ENCODE assay signal across 19 cellular contexts in genomic region chr16:23578096-23578830, GRCh38. TPM values are rescaled to one million over a fixed set of nuclear protein-coding genes. Genes with fewer than 3 reads are reported as not detected.
DNase-seq lines count a peak whose midpoint lies in the region; ATAC-seq, FAIRE-seq and TF ChIP-seq lines count a peak whose summit lies in the region.
"Had no signal": no experiment of that assay in that cellular context is flagged by ENCODE, and none has a peak within 500 bp of the region (broad histone marks: within the 10 kb centered on the region; RNA-seq: fewer than 3 reads in every experiment).

No MANE protein-coding gene starts in this region.

- no peaks in the 10 kb centered on the region for H3K79me2 ChIP-seq in K562 (ENCODE audit: control insufficient read depth, insufficient read depth, low read length)

- no peak for TF ChIP-seq RAD21 in K562 (CRISPR knock-in tag; conservative IDR thresholded peaks at IDR 0.05 in 1 of 2, IDR thresholded peaks at IDR 0.05 in 1 of 2)

- TF ChIP-seq EP300 in K562 (IDR thresholded peaks at IDR 0.05; ENCODE audit: low read length) = no peak

- no peak overlapping the region for H3K4me3 ChIP-seq in K562
- H3K4me3 ChIP-seq: BLaER1 treated with 17β-estradiol and CSF1 and Interleukin-3, amounts not matched to agents 10 nM and 100 nM; gastroesophageal sphincter; spleen had no signal

- no peaks in the 10 kb centered on the region; a peak in 1 of 5 replicates for H3K4me1 ChIP-seq in K562 (replicated peaks in 1 of 2; ENCODE audit: control insufficient read depth in 2 of 2, insufficient read depth in 2 of 2, low read length in 2 of 2)
- H3K4me1 ChIP-seq: gastroesophageal sphincter had no signal

- H3K9me3 Mint-ChIP-seq in HFFc6 = no peaks in the 10 kb centered on the region
- H3K9me3 Mint-ChIP-seq: IgD-negative memory B cell, immature natural killer cell had no signal

- no TSS peak for BruUV-seq in K562 (replicated peaks; lab: Mats Ljungman, UMichigan)

- no peak overlapping the region for H3K4me3 Mint-ChIP-seq in HFFc6
- H3K4me3 Mint-ChIP-seq: IgD-negative memory B cell, immature natural killer cell had no signal

- WGBS in K562 (ENCODE audit: insufficient coverage, low coverage, missing lambda C conversion rate) = 61% methylated on average over 5 of the region's 5 CpGs

- no peaks in the 10 kb centered on the region; the same call in 1 of the 2 replicates for H3K27me3 Mint-ChIP-seq in HFFc6 (ENCODE audit: insufficient read depth)
- H3K27me3 Mint-ChIP-seq: IgD-negative memory B cell had no signal

- POLR2A ChIA-PET in K562 (lab: Yijun Ruan, JAX) = interaction anchor here (1.4 kb wide), 2 partner anchors 9 to 24 kb away, joined by 3 to 4 read pairs; no protein-coding TSS in a partner anchor

- H3K9ac ChIP-seq in K562 (ENCODE audit: insufficient read depth in 1 of 2, low read depth in 2 of 2, low read length in 2 of 2) = no peak overlapping the region
- H3K9ac ChIP-seq: BLaER1 treated with 17β-estradiol and CSF1 and Interleukin-3, amounts not matched to agents 10 nM and 100 nM had no signal

- CTCF ChIA-PET in K562 (lab: Yijun Ruan, JAX; ENCODE audit: low intra/inter-chr PET ratio) = no interaction called here

- in situ Hi-C loops in K562 (cut with MboI) = no loop called here

- H3K9me1 ChIP-seq in K562 (ENCODE audit: control insufficient read depth, insufficient read depth, low read length) = no peaks in the 10 kb centered on the region

- H2AFZ ChIP-seq in K562 (ENCODE audit: low read depth, low read length) = no peak overlapping the region

- DNase-seq in Ammon's horn (ENCODE audit: low spot score) (peak; percentile 28), HFFc6 (no peak), K562 (ENCODE audit: extremely low read depth in 1 of 4, low spot score in 3 of 4) (no peak), lung microvascular endothelial cell (ENCODE audit: low read depth in 2 of 2) (peak; percentile 85 to 86), HUDEP-2 (lab: John Stamatoyannopoulos, UW; ENCODE audit: unreplicated experiment in 76 of 76) (no peak)
- DNase-seq: activated naive CD4-positive, alpha-beta T cell; DMS79 treated with DMSO at 0.1 percent for 48 hours; effector CD4-positive, alpha-beta T cell; immature natural killer cell; midbrain; NCI-H1105 treated with DMSO at 0.1 percent for 48 hours; NCI-H2227 treated with DMSO at 0.1 percent for 48 hours; spleen; stimulated activated naive CD4-positive, alpha-beta T cell treated with Interleukin-2 at 50 U/mL for 16 hours had no signal

- peak overlapping the region; percentile 44; the same call in 1 of the 2 replicates for H3K27ac Mint-ChIP-seq in HFFc6
- H3K27ac Mint-ChIP-seq: immature natural killer cell had no signal

- intact Hi-C loops in K562 (cut with micrococcal nuclease) = no loop called here

- peaks cover 13% of the 10 kb centered on the region; the same call in 1 of the 2 replicates for H3K36me3 Mint-ChIP-seq in HFFc6 (ENCODE audit: low read depth)
- H3K36me3 Mint-ChIP-seq: IgD-negative memory B cell had no signal

- H4K20me1 ChIP-seq in K562 (replicated peaks; ENCODE audit: control insufficient read depth, insufficient read depth, low read length) = no peaks in the 10 kb centered on the region; the same call in 1 of the 2 replicates

- no peak for TF ChIP-seq POLR2A in K562 (conservative IDR thresholded peaks at IDR 0.05)

- no peak for TF ChIP-seq CTCF in HFFc6 (IDR thresholded peaks at IDR 0.05)
- TF ChIP-seq CTCF in K562 (IDR thresholded peaks at IDR 0.05 in 2 of 3, conservative IDR thresholded peaks at IDR 0.05 in 1 of 3; ENCODE audit: insufficient read depth in 2 of 3, low read depth in 1 of 3, low read length in 3 of 3) = no peak

- no peak overlapping the region for H3K27ac ChIP-seq in K562 (ENCODE audit: extremely low read depth, low read depth, low read length)
- H3K27ac ChIP-seq: BLaER1 treated with 17β-estradiol and CSF1 and Interleukin-3, amounts not matched to agents 10 nM and 100 nM; spleen had no signal

- ATAC-seq in K562 (no peak), HG02798 (IDR thresholded peaks at IDR 0.05; ENCODE audit: poor library complexity, unreplicated experiment) (no peak), HG02571 (IDR thresholded peaks at IDR 0.05; ENCODE audit: unreplicated experiment) (no peak)
- ATAC-seq: gastroesophageal sphincter had no signal

- no peak overlapping the region for H3K4me2 ChIP-seq in K562 (ENCODE audit: insufficient read depth, low read length)
- H3K4me2 ChIP-seq: BLaER1 treated with 17β-estradiol and CSF1 and Interleukin-3, amounts not matched to agents 10 nM and 100 nM had no signal

- no peak for FAIRE-seq in K562 (lab: Jason Lieb, UNC)

- peaks cover 53% of the 10 kb centered on the region for H3K36me3 ChIP-seq in K562 (ENCODE audit: control insufficient read depth, insufficient read depth, low read length)

- no peaks in the 10 kb centered on the region; the same call in 1 of the 2 replicates for H3K4me1 Mint-ChIP-seq in HFFc6 (ENCODE audit: low read depth)
- H3K4me1 Mint-ChIP-seq: IgD-negative memory B cell, immature natural killer cell had no signal

- no peaks in the 10 kb centered on the region for H3K27me3 ChIP-seq in K562 (ENCODE audit: control insufficient read depth in 2 of 2, insufficient read depth in 2 of 2, low read length in 2 of 2)
- H3K27me3 ChIP-seq: BLaER1 treated with 17β-estradiol and CSF1 and Interleukin-3, amounts not matched to agents 10 nM and 100 nM; gastroesophageal sphincter; spleen had no signal

- H3K9me3 ChIP-seq in K562 (replicated peaks; ENCODE audit: control insufficient read depth, insufficient read depth, low read depth, low read length) = no peaks in the 10 kb centered on the region
- H3K9me3 ChIP-seq: BLaER1 treated with 17β-estradiol and CSF1 and Interleukin-3, amounts not matched to agents 10 nM and 100 nM; gastroesophageal sphincter; spleen had no signal

RNA-seq across cellular contexts. Expression of gene NDUFAB1, which starts 17.9 kb away (rescaled TPM):
- 100 to 1,000 TPM in 1 of 6 experiments, 10 to 100 TPM in 5; 79.4 to 101 (median 89.0) TPM for total RNA-seq in HFFc6 (2021; fragmentation: NEBNext Ultra II Directional; extraction: Animal tissue kit (Norgen Biotek cat#: 25700))
- 39.9 and 62.7 TPM in 2 replicates for total RNA-seq in K562 (2011; cell fraction: chromatin; rRNA removed; ENCODE audit: low replicate concordance)
- total RNA-seq in K562 (2011; cell fraction: nucleolus; rRNA removed) = 38.2 and 39.7 TPM in 2 replicates
- 52.5 and 65.8 TPM in 2 replicates for total RNA-seq in K562 (2011; cell fraction: nucleoplasm; rRNA removed)
- 355 and 382 TPM in 2 replicates for total RNA-seq in K562 (2014; rRNA removed)
- 234 and 245 TPM in 2 replicates for total RNA-seq in K562 (2014; rRNA removed; fragmentation: Illumina TruSeq; extraction: Trizol)
- total RNA-seq in K562 (2015; rRNA removed; fragmentation: Illumina TruSeq; extraction: Trizol) = 215 and 235 TPM in 2 replicates
- 238 and 260 TPM in 2 replicates for total RNA-seq in K562 (2021)
- 246 and 317 TPM in 2 replicates for polyA plus RNA-seq in K562 (2011; rRNA removed)
- 350 and 532 TPM in 2 replicates for polyA plus RNA-seq in K562 (2011; cell fraction: cytosol; rRNA removed)
- polyA plus RNA-seq in K562 (2011; cell fraction: nucleus; rRNA removed) = 78.8 and 89.0 TPM in 2 replicates
- 168 and 302 TPM in 2 replicates for polyA plus RNA-seq in K562 (2012)
- polyA plus RNA-seq in K562 (2014; fragmentation: Illumina TruSeq; extraction: Trizol) = 143 and 182 TPM in 2 replicates
- polyA plus RNA-seq in K562 (2014; fragmentation: Nextera tagmentation; extraction: Ambion mirVana) = 100 to 1,000 TPM; 123 to 240 TPM
- 481 and 558 TPM in 2 replicates for polyA plus RNA-seq in K562 (2014; rRNA removed)
- 77.6 and 92.4 TPM in 2 replicates for polyA minus RNA-seq in K562 (2011; rRNA and poly(A)+ RNA removed)
- 86.8 and 89.9 TPM in 2 replicates for polyA minus RNA-seq in K562 (2011; cell fraction: cytosol; rRNA and poly(A)+ RNA removed)
- 16.8 and 23.7 TPM in 2 replicates for polyA minus RNA-seq in K562 (2011; cell fraction: nucleus; rRNA and poly(A)+ RNA removed)
- total RNA-seq in lung microvascular endothelial cell = 155 and 164 TPM in 2 replicates

RNA-seq across cellular contexts. Expression of gene UBFD1, which starts 20.7 kb away (rescaled TPM):
- 100 to 1,000 TPM in 3 of 6 experiments, 10 to 100 TPM in 3; 94.1 to 130 (median 99.2) TPM for total RNA-seq in HFFc6 (2021; fragmentation: NEBNext Ultra II Directional; extraction: Animal tissue kit (Norgen Biotek cat#: 25700))
- total RNA-seq in K562 (2011; cell fraction: chromatin; rRNA removed; ENCODE audit: low replicate concordance) = 119 and 132 TPM in 2 replicates
- total RNA-seq in K562 (2011; cell fraction: nucleolus; rRNA removed) = 81.9 and 104 TPM in 2 replicates
- 134 and 172 TPM in 2 replicates for total RNA-seq in K562 (2011; cell fraction: nucleoplasm; rRNA removed)
- total RNA-seq in K562 (2014; rRNA removed) = 66.2 and 91.7 TPM in 2 replicates
- 31.0 and 34.6 TPM in 2 replicates for total RNA-seq in K562 (2014; rRNA removed; fragmentation: Illumina TruSeq; extraction: Trizol)
- total RNA-seq in K562 (2015; rRNA removed; fragmentation: Illumina TruSeq; extraction: Trizol) = 25.5 and 26.3 TPM in 2 replicates
- total RNA-seq in K562 (2021) = 65.6 and 68.1 TPM in 2 replicates
- polyA plus RNA-seq in K562 (2011; rRNA removed) = 51.3 and 53.2 TPM in 2 replicates
- 45.2 and 62.5 TPM in 2 replicates for polyA plus RNA-seq in K562 (2011; cell fraction: cytosol; rRNA removed)
- polyA plus RNA-seq in K562 (2011; cell fraction: nucleus; rRNA removed) = 77.7 and 83.6 TPM in 2 replicates
- polyA plus RNA-seq in K562 (2012) = 29.3 and 42.1 TPM in 2 replicates
- 29.0 and 34.0 TPM in 2 replicates for polyA plus RNA-seq in K562 (2014; fragmentation: Illumina TruSeq; extraction: Trizol)
- 10 to 100 TPM; 10.7 to 11.0 TPM for polyA plus RNA-seq in K562 (2014; fragmentation: Nextera tagmentation; extraction: Ambion mirVana)
- 47.9 and 58.8 TPM in 2 replicates for polyA plus RNA-seq in K562 (2014; rRNA removed)
- polyA minus RNA-seq in K562 (2011; rRNA and poly(A)+ RNA removed) = 44.9 and 47.1 TPM in 2 replicates
- polyA minus RNA-seq in K562 (2011; cell fraction: cytosol; rRNA and poly(A)+ RNA removed) = 22.3 and 28.6 TPM in 2 replicates
- 43.6 and 61.6 TPM in 2 replicates for polyA minus RNA-seq in K562 (2011; cell fraction: nucleus; rRNA and poly(A)+ RNA removed)
- total RNA-seq in lung microvascular endothelial cell = 39.7 and 68.5 TPM in 2 replicates

RNA-seq across cellular contexts. Expression of gene EARS2, which starts 21.1 kb away (rescaled TPM):
- total RNA-seq in HFFc6 (2021; fragmentation: NEBNext Ultra II Directional; extraction: Animal tissue kit (Norgen Biotek cat#: 25700)) = 10 to 100 TPM; 22.1 to 30.8 (median 27.0) TPM
- total RNA-seq in K562 (2011; cell fraction: chromatin; rRNA removed; ENCODE audit: low replicate concordance) = 61.3 and 143 TPM in 2 replicates
- 97.4 and 101 TPM in 2 replicates for total RNA-seq in K562 (2011; cell fraction: nucleolus; rRNA removed)
- total RNA-seq in K562 (2011; cell fraction: nucleoplasm; rRNA removed) = 85.9 and 96.5 TPM in 2 replicates
- total RNA-seq in K562 (2014; rRNA removed) (31.3 and 40.7 TPM in 2 replicates), K562 (2014; rRNA removed; fragmentation: Illumina TruSeq; extraction: Trizol) (38.2 and 42.1 TPM in 2 replicates), K562 (2015; rRNA removed; fragmentation: Illumina TruSeq; extraction: Trizol) (39.9 and 41.7 TPM in 2 replicates), K562 (2021) (35.7 and 35.9 TPM in 2 replicates), lung microvascular endothelial cell (12.6 and 16.1 TPM in 2 replicates)
- polyA plus RNA-seq in K562 (2011; rRNA removed) (57.4 and 63.3 TPM in 2 replicates), K562 (2014; fragmentation: Illumina TruSeq; extraction: Trizol) (46.6 and 58.6 TPM in 2 replicates), K562 (2014; fragmentation: Nextera tagmentation; extraction: Ambion mirVana) (10 to 100 TPM; 17.6 to 20.4 TPM), K562 (2014; rRNA removed) (36.3 and 43.2 TPM in 2 replicates)
- polyA plus RNA-seq in K562 (2011; cell fraction: cytosol; rRNA removed) = 80.9 and 118 TPM in 2 replicates
- 62.7 and 98.7 TPM in 2 replicates for polyA plus RNA-seq in K562 (2011; cell fraction: nucleus; rRNA removed)
- polyA plus RNA-seq in K562 (2012) = 17.5 and 29.5 TPM in 2 replicates
- 78.2 and 79.2 TPM in 2 replicates for polyA minus RNA-seq in K562 (2011; rRNA and poly(A)+ RNA removed)
- polyA minus RNA-seq in K562 (2011; cell fraction: cytosol; rRNA and poly(A)+ RNA removed) = 41.2 and 58.2 TPM in 2 replicates
- polyA minus RNA-seq in K562 (2011; cell fraction: nucleus; rRNA and poly(A)+ RNA removed) = 39.6 and 57.3 TPM in 2 replicates

Comparison
In these comparisons a context has a peak if more than half of its experiments do, and no peak if none do; other contexts are left out.
1. DNase-seq: peak in Ammon's horn (single experiment) and lung microvascular endothelial cell (2 of 2); none in HFFc6 (single experiment), K562 (0 of 4) and HUDEP-2 (0 of 76).